Comparison of ENCODE assay signal across 8 cellular contexts in the genomic region with DNA sequence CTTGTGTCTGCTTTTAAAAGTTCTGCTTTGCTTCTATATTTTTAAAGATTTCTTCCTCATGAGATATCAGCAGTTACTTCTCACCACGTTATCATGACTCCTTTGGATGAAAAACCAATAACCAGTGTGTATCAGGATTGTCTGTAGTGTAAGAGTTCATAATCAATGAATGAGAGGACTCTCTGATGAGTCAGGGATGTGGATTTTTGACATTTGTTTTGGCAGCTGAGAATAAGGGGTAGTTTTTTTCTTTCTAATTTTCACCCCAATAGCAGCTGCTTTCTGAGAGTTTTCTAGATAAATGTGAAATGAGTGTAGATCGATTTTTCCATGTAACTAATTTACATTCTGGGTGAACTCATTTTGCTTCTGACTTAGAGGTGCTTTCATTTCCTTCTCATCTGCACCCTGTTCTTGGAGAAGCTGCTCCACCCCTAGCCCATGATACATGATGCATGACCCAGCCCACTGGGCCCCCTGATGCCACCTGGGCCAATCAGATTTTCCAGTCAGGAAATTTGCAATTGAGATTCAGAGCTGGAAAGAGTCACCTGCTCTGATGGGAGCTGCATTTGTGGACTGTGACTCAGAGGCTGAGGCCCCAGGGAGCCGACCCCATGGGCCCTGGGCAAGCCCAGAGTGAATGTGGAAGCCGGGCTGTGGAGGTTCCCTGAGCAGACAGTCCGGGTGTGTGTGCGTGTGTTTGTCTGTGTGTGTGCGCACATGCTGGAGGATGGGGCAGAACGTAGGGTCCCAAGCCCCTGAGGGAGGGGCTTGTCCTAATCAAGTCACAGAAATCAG.
DNase-seq lines count a peak whose midpoint lies in the region; ATAC-seq and FAIRE-seq lines count a peak whose summit lies in the region.
"Had no signal": no experiment of that assay in that cellular context is flagged by ENCODE, and none has a peak within 500 bp of the region (broad histone marks: within the 10 kb centered on the region; RNA-seq: fewer than 3 reads in every experiment).

No MANE protein-coding gene starts in this region.

- H3K4me1 Mint-ChIP-seq in activated naive CD8-positive, alpha-beta T cell treated with anti-CD3 and anti-CD28 coated beads for 36 hours, result peaks cover 34% of the 10 kb centered on the region
- peaks cover 21% of the 10 kb centered on the region for H3K4me1 Mint-ChIP-seq in memory B cell

- no peaks in the 10 kb centered on the region for H3K36me3 Mint-ChIP-seq in activated naive CD8-positive, alpha-beta T cell treated with anti-CD3 and anti-CD28 coated beads for 36 hours
- H3K36me3 Mint-ChIP-seq in memory B cell, result no peaks in the 10 kb centered on the region

- no peaks in the 10 kb centered on the region for H3K9me3 Mint-ChIP-seq in activated naive CD8-positive, alpha-beta T cell treated with anti-CD3 and anti-CD28 coated beads for 36 hours
- H3K9me3 Mint-ChIP-seq in memory B cell, result no peaks in the 10 kb centered on the region

- peak overlapping the region; percentile 90 for H3K27ac ChIP-seq in HUES6 (ENCODE audit: low read depth, low read length)

- peak overlapping the region; percentile 92 for H3K27ac Mint-ChIP-seq in activated naive CD8-positive, alpha-beta T cell treated with anti-CD3 and anti-CD28 coated beads for 36 hours
- peak overlapping the region; percentile 51 for H3K27ac Mint-ChIP-seq in memory B cell

- peaks cover 50% of the 10 kb centered on the region for H3K4me1 ChIP-seq in HUES6 (ENCODE audit: control insufficient read depth, insufficient read depth, low read length)

- H3K9me3 ChIP-seq in HUES6 (ENCODE audit: control insufficient read depth, insufficient read depth, low read depth, low read length), result no peaks in the 10 kb centered on the region

- H3K4me3 ChIP-seq in HUES6 (ENCODE audit: low read depth, low read length), result peak overlapping the region; percentile 3
- H3K4me3 ChIP-seq: dorsolateral prefrontal cortex had no signal

- H3K27me3 ChIP-seq in HUES6 (ENCODE audit: control insufficient read depth, insufficient read depth, low read length), result no peaks in the 10 kb centered on the region

- H3K36me3 ChIP-seq in HUES6 (ENCODE audit: control insufficient read depth, insufficient read depth, low read length), result no peaks in the 10 kb centered on the region

- peak overlapping the region; percentile 69 for H3K9ac ChIP-seq in HUES6 (ENCODE audit: low read length)

- no peak for FAIRE-seq in frontal cortex (lab: Jason Lieb, UNC)

- ATAC-seq in GM18499 (IDR thresholded peaks at IDR 0.05; ENCODE audit: insufficient read depth, unreplicated experiment) (peak; percentile 60), GM21528 (IDR thresholded peaks at IDR 0.05; ENCODE audit: low FRiP score, unreplicated experiment) (peak; percentile 62), memory B cell (ENCODE audit: low read depth) (peak; percentile 87)

- DNase-seq in activated naive CD8-positive, alpha-beta T cell treated with anti-CD3 and anti-CD28 coated beads for 36 hours, result peak; percentile 81
- DNase-seq in memory B cell (ENCODE audit: low spot score in 2 of 2), result peak in 1 of 2 donors; percentile 38
- DNase-seq in frontal cortex (ENCODE audit: low spot score in 2 of 2), result no peak
- no peak for DNase-seq in HUDEP-2 (lab: John Stamatoyannopoulos, UW; ENCODE audit: unreplicated experiment in 76 of 76)

- H3K4me3 Mint-ChIP-seq in activated naive CD8-positive, alpha-beta T cell treated with anti-CD3 and anti-CD28 coated beads for 36 hours, result peak overlapping the region; percentile 1
- H3K4me3 Mint-ChIP-seq in memory B cell, result peak overlapping the region; percentile 9

- H3K27me3 Mint-ChIP-seq in activated naive CD8-positive, alpha-beta T cell treated with anti-CD3 and anti-CD28 coated beads for 36 hours, result no peaks in the 10 kb centered on the region
- peaks cover 2% of the 10 kb centered on the region for H3K27me3 Mint-ChIP-seq in memory B cell
